In genomic region chr19:21843081-21843480, GRCh38 we compare ENCODE assay signal across 29 cellular contexts. TPM values are rescaled to one million over a fixed set of nuclear protein-coding genes. Genes with fewer than 3 reads are reported as not detected.
DNase-seq lines count a peak whose midpoint lies in the region; ATAC-seq, FAIRE-seq and TF ChIP-seq lines count a peak whose summit lies in the region.
"Had no signal": no experiment of that assay in that cellular context is flagged by ENCODE, and none has a peak within 500 bp of the region (broad histone marks: within the 10 kb centered on the region; RNA-seq: fewer than 3 reads in every experiment).

No MANE protein-coding gene starts in this region.

- H3K36me3 ChIP-seq in IMR-90 (ENCODE audit: control insufficient read depth, insufficient read depth, low read length) = peaks cover 43% of the 10 kb centered on the region
- peaks cover 32% of the 10 kb centered on the region for H3K36me3 ChIP-seq in K562 (ENCODE audit: control insufficient read depth, insufficient read depth, low read length)
- peaks cover 0 to 45% (median 0%) of the 10 kb centered on the region in 3 experiments for H3K36me3 ChIP-seq in naive thymus-derived CD4-positive, alpha-beta T cell (ENCODE audit: control insufficient read depth in 2 of 3, insufficient read depth in 3 of 3, low read length in 3 of 3)
- peaks cover 54% of the 10 kb centered on the region for H3K36me3 ChIP-seq in Karpas-422 (ENCODE audit: insufficient read depth, low read length)

- no peak overlapping the region for H2AK9ac ChIP-seq in IMR-90 (replicated peaks; ENCODE audit: low read depth, low read length, poor library complexity)

- H3K14ac ChIP-seq in IMR-90 (replicated peaks; ENCODE audit: low read depth, low read length) = no peak overlapping the region

- in situ Hi-C loops in IMR-90 (cut with MboI; ENCODE audit: low sequenced_read_pairs) = no loop called here
- in situ Hi-C loops in K562 (cut with MboI) = no loop called here

- H3K27me3 ChIP-seq in IMR-90 (ENCODE audit: control insufficient read depth, insufficient read depth, low read length) (no peaks in the 10 kb centered on the region), K562 (ENCODE audit: control insufficient read depth in 2 of 2, insufficient read depth in 2 of 2, low read length in 2 of 2) (no peaks in the 10 kb centered on the region), Karpas-422 (ENCODE audit: low read length) (no peaks in the 10 kb centered on the region)
- no peaks in the 10 kb centered on the region for H3K27me3 ChIP-seq in naive thymus-derived CD4-positive, alpha-beta T cell (ENCODE audit: control insufficient read depth in 2 of 2, insufficient read depth in 2 of 2, low read length in 2 of 2)
- H3K27me3 ChIP-seq: BE2C, BLaER1 had no signal

- H3K9me3 Mint-ChIP-seq in activated T-cell treated with anti-CD3 and anti-CD28 coated beads, Interleukin-2, amount 50 U/mL, for 72 hours = peaks cover 0 to 3% of the 10 kb centered on the region in 2 donors
- H3K9me3 Mint-ChIP-seq in activated T-cell treated with anti-CD3 and anti-CD28 coated beads, Interleukin-2, amount 50 U/mL, for 24 hours = no peaks in the 10 kb centered on the region
- no peaks in the 10 kb centered on the region for H3K9me3 Mint-ChIP-seq in osteocyte (ENCODE audit: unreplicated experiment)
- peaks cover 0 to 40% (median 0%) of the 10 kb centered on the region in 11 donors for H3K9me3 Mint-ChIP-seq in naive thymus-derived CD4-positive, alpha-beta T cell
- H3K9me3 Mint-ChIP-seq: CD4-positive, alpha-beta memory T cell; CD4-positive, CD25-positive, alpha-beta regulatory T cell; CD8-positive, alpha-beta memory T cell had no signal

- peaks cover 27% of the 10 kb centered on the region for H3K4me1 Mint-ChIP-seq in activated T-cell treated with anti-CD3 and anti-CD28 coated beads, Interleukin-2, amount 50 U/mL, for 72 hours (ENCODE audit: low read depth)
- H3K4me1 Mint-ChIP-seq in activated T-cell treated with anti-CD3 and anti-CD28 coated beads, Interleukin-2, amount 50 U/mL, for 24 hours (ENCODE audit: low read depth) = peaks cover 20% of the 10 kb centered on the region
- H3K4me1 Mint-ChIP-seq in osteocyte (ENCODE audit: unreplicated experiment) = no peaks in the 10 kb centered on the region
- H3K4me1 Mint-ChIP-seq in naive thymus-derived CD4-positive, alpha-beta T cell = peaks cover 0 to 16% (median 6%) of the 10 kb centered on the region in 7 donors
- H3K4me1 Mint-ChIP-seq: CD14-positive monocyte had no signal

- WGBS in IMR-90 (ENCODE audit: extremely low coverage in 2 of 2, insufficient read length in 1 of 2), 2 experiments = no CpG with 5 or more reads among the region's 5 CpGs
- WGBS in K562 (ENCODE audit: insufficient coverage, low coverage, missing lambda C conversion rate) = 35% methylated on average over 5 of the region's 5 CpGs

- POLR2A ChIA-PET in IMR-90 (lab: Charles Lee; ENCODE audit: unreplicated experiment) (no interaction called here), K562 (lab: Yijun Ruan, JAX) (no interaction called here)
- POLR2A ChIA-PET in naive thymus-derived CD4-positive, alpha-beta T cell (lab: Charles Lee) = no interaction called here

- H4K5ac ChIP-seq in IMR-90 (ENCODE audit: low read depth, low read length) = no peak overlapping the region

- H3K9me1 ChIP-seq in IMR-90 (ENCODE audit: insufficient read depth, low read length) (no peaks in the 10 kb centered on the region), K562 (ENCODE audit: control insufficient read depth, insufficient read depth, low read length) (no peaks in the 10 kb centered on the region)

- H3K18ac ChIP-seq in IMR-90 (ENCODE audit: low read depth, low read length) = no peak overlapping the region

- H3K79me1 ChIP-seq in IMR-90 (ENCODE audit: low read depth in 1 of 2, low read length in 2 of 2) = peaks cover 6 to 21% of the 10 kb centered on the region in 2 experiments; a peak in 3 of 4 replicates

- ATAC-seq in activated T-cell treated with anti-CD3 and anti-CD28 coated beads, Interleukin-2, amount 50 U/mL, for 72 hours (replicated peaks in 1 of 2) = peak; percentile 24 to 39
- no peak for ATAC-seq in IMR-90 (ENCODE audit: low read depth)
- ATAC-seq in K562 = no peak
- no peak for ATAC-seq in GM21360 (IDR thresholded peaks at IDR 0.05; ENCODE audit: unreplicated experiment)
- no peak for ATAC-seq in naive thymus-derived CD4-positive, alpha-beta T cell
- ATAC-seq: GM12878 had no signal

- FAIRE-seq in K562 (lab: Jason Lieb, UNC) = no peak
- FAIRE-seq: A204.1, GM12878, GM12892, GM18507 had no signal

- no peak overlapping the region for H2BK20ac ChIP-seq in IMR-90 (ENCODE audit: low read depth, low read length)

- H3K36me3 Mint-ChIP-seq in activated T-cell treated with anti-CD3 and anti-CD28 coated beads, Interleukin-2, amount 50 U/mL, for 72 hours (ENCODE audit: insufficient read depth in 2 of 2) = peaks cover 30 to 49% of the 10 kb centered on the region in 2 donors
- H3K36me3 Mint-ChIP-seq in activated T-cell treated with anti-CD3 and anti-CD28 coated beads, Interleukin-2, amount 50 U/mL, for 24 hours (ENCODE audit: low read depth) = peaks cover 95% of the 10 kb centered on the region
- peaks cover 41% of the 10 kb centered on the region for H3K36me3 Mint-ChIP-seq in osteocyte (ENCODE audit: unreplicated experiment)
- H3K36me3 Mint-ChIP-seq in naive thymus-derived CD4-positive, alpha-beta T cell = peaks cover 6 to 88% (median 54%) of the 10 kb centered on the region in 5 donors

- no peak overlapping the region for H2AK5ac ChIP-seq in IMR-90 (ENCODE audit: low read depth, low read length)

- no peak for TF ChIP-seq RAD21 in IMR-90 (IDR thresholded peaks at IDR 0.05; ENCODE audit: low read length)
- no peak for TF ChIP-seq RAD21 in K562 (CRISPR knock-in tag; conservative IDR thresholded peaks at IDR 0.05 in 1 of 2, IDR thresholded peaks at IDR 0.05 in 1 of 2)

- H3K4me2 ChIP-seq in IMR-90 (ENCODE audit: low read depth, low read length) (no peak overlapping the region), K562 (ENCODE audit: insufficient read depth, low read length) (no peak overlapping the region), Karpas-422 (ENCODE audit: low read depth, low read length, poor library complexity, severe bottlenecking) (no peak overlapping the region)
- H3K4me2 ChIP-seq: BLaER1 had no signal

- no peak overlapping the region for H4K91ac ChIP-seq in IMR-90 (ENCODE audit: insufficient read depth, low read depth, low read length)

- no peak for TF ChIP-seq CTCF in IMR-90 (conservative IDR thresholded peaks at IDR 0.05; ENCODE audit: low read depth, low read length)
- no peak for TF ChIP-seq CTCF in K562 (IDR thresholded peaks at IDR 0.05 in 2 of 3, conservative IDR thresholded peaks at IDR 0.05 in 1 of 3; ENCODE audit: insufficient read depth in 2 of 3, low read depth in 1 of 3, low read length in 3 of 3)
- no peak for TF ChIP-seq CTCF in osteocyte (IDR thresholded peaks at IDR 0.05)

- TF ChIP-seq POLR2A in IMR-90 (IDR thresholded peaks at IDR 0.05; ENCODE audit: low read depth, low read length) = no peak
- no peak for TF ChIP-seq POLR2A in K562 (conservative IDR thresholded peaks at IDR 0.05)

- H3K27me3 Mint-ChIP-seq in activated T-cell treated with anti-CD3 and anti-CD28 coated beads, Interleukin-2, amount 50 U/mL, for 72 hours (ENCODE audit: low read depth) = no peaks in the 10 kb centered on the region
- no peaks in the 10 kb centered on the region for H3K27me3 Mint-ChIP-seq in activated T-cell treated with anti-CD3 and anti-CD28 coated beads, Interleukin-2, amount 50 U/mL, for 24 hours
- H3K27me3 Mint-ChIP-seq in osteocyte (ENCODE audit: unreplicated experiment) = no peaks in the 10 kb centered on the region
- no peaks in the 10 kb centered on the region for H3K27me3 Mint-ChIP-seq in naive thymus-derived CD4-positive, alpha-beta T cell
- H3K27me3 Mint-ChIP-seq: CD4-positive, alpha-beta memory T cell; CD4-positive, CD25-positive, alpha-beta regulatory T cell had no signal

- no peaks in the 10 kb centered on the region for H4K20me1 ChIP-seq in IMR-90 (ENCODE audit: insufficient read depth, low read length)
- no peaks in the 10 kb centered on the region for H4K20me1 ChIP-seq in K562 (replicated peaks; ENCODE audit: control insufficient read depth, insufficient read depth, low read length)
- H4K20me1 ChIP-seq in Karpas-422 (ENCODE audit: insufficient read depth, low read depth, low read length) = no peaks in the 10 kb centered on the region

- no peak overlapping the region for H3K27ac ChIP-seq in IMR-90 (ENCODE audit: insufficient read depth, low read length)
- H3K27ac ChIP-seq in K562 (ENCODE audit: extremely low read depth, low read depth, low read length) = no peak overlapping the region
- H3K27ac ChIP-seq in naive thymus-derived CD4-positive, alpha-beta T cell (ENCODE audit: low read depth, low read length) = no peak overlapping the region
- no peak overlapping the region for H3K27ac ChIP-seq in Karpas-422 (ENCODE audit: low read length)
- H3K27ac ChIP-seq: BLaER1 had no signal

- no peak overlapping the region for H3K4me3 ChIP-seq in IMR-90 (ENCODE audit: insufficient read depth, low read depth, low read length)
- no peak overlapping the region for H3K4me3 ChIP-seq in K562
- no peak overlapping the region for H3K4me3 ChIP-seq in naive thymus-derived CD4-positive, alpha-beta T cell (ENCODE audit: low read length)
- H3K4me3 ChIP-seq in Karpas-422 (ENCODE audit: low read length) = no peak overlapping the region
- H3K4me3 ChIP-seq: BLaER1, GM12878 had no signal

- H3K23ac ChIP-seq in IMR-90 (ENCODE audit: low read depth, low read length) = no peak overlapping the region

- no peaks in the 10 kb centered on the region; the same call in 2 of the 3 replicates for H3K79me2 ChIP-seq in K562 (ENCODE audit: control insufficient read depth, insufficient read depth, low read length)
- peaks cover 8% of the 10 kb centered on the region; the same call in 1 of the 2 replicates for H3K79me2 ChIP-seq in Karpas-422 (ENCODE audit: low read length)

- dilution Hi-C loops in IMR-90 (cut with HindIII; ENCODE audit: low sequenced_read_pairs, unreplicated experiment) = no loop called here

- no peak overlapping the region for H2BK15ac ChIP-seq in IMR-90 (ENCODE audit: low read depth, low read length)

- no peak for TF ChIP-seq EP300 in K562 (IDR thresholded peaks at IDR 0.05; ENCODE audit: low read length)

- BruUV-seq in IMR-90 (replicated peaks; lab: Mats Ljungman, UMichigan) = no TSS peak
- BruUV-seq in K562 (replicated peaks; lab: Mats Ljungman, UMichigan) = no TSS peak

- H3K4me1 ChIP-seq in IMR-90 (ENCODE audit: control insufficient read depth, insufficient read depth, low read length) (no peaks in the 10 kb centered on the region), K562 (replicated peaks in 1 of 2; ENCODE audit: control insufficient read depth in 2 of 2, insufficient read depth in 2 of 2, low read length in 2 of 2) (no peaks in the 10 kb centered on the region), Karpas-422 (ENCODE audit: low read length) (no peaks in the 10 kb centered on the region)
- H3K4me1 ChIP-seq in naive thymus-derived CD4-positive, alpha-beta T cell (ENCODE audit: control insufficient read depth in 2 of 2, insufficient read depth in 2 of 2, low read length in 2 of 2) = no peaks in the 10 kb centered on the region
- H3K4me1 ChIP-seq: BE2C, BLaER1 had no signal

- no peak overlapping the region for H4K8ac ChIP-seq in IMR-90 (ENCODE audit: low read depth in 2 of 2, low read length in 2 of 2)

- CTCF ChIA-PET in IMR-90 (lab: Yijun Ruan, JAX) (no interaction called here), K562 (lab: Yijun Ruan, JAX; ENCODE audit: low intra/inter-chr PET ratio) (no interaction called here)
- CTCF ChIA-PET in naive thymus-derived CD4-positive, alpha-beta T cell (lab: Charles Lee) = no interaction called here

- H3K9me3 ChIP-seq in IMR-90 (ENCODE audit: control insufficient read depth, insufficient read depth, low read length) = no peaks in the 10 kb centered on the region; the same call in 1 of the 2 replicates
- no peaks in the 10 kb centered on the region for H3K9me3 ChIP-seq in K562 (replicated peaks; ENCODE audit: control insufficient read depth, insufficient read depth, low read depth, low read length)
- H3K9me3 ChIP-seq in naive thymus-derived CD4-positive, alpha-beta T cell (ENCODE audit: control insufficient read depth in 2 of 3, low read length in 3 of 3) = no peaks in the 10 kb centered on the region
- no peaks in the 10 kb centered on the region for H3K9me3 ChIP-seq in Karpas-422 (ENCODE audit: low read length)
- H3K9me3 ChIP-seq: BE2C had no signal

- no peak overlapping the region for H3K4ac ChIP-seq in IMR-90 (ENCODE audit: low read depth, low read length)

- no peak overlapping the region for H3K4me3 Mint-ChIP-seq in activated T-cell treated with anti-CD3 and anti-CD28 coated beads, Interleukin-2, amount 50 U/mL, for 72 hours
- H3K4me3 Mint-ChIP-seq in activated T-cell treated with anti-CD3 and anti-CD28 coated beads, Interleukin-2, amount 50 U/mL, for 24 hours = no peak overlapping the region
- H3K4me3 Mint-ChIP-seq in osteocyte (ENCODE audit: unreplicated experiment) = no peak overlapping the region
- no peak overlapping the region for H3K4me3 Mint-ChIP-seq in naive thymus-derived CD4-positive, alpha-beta T cell
- H3K4me3 Mint-ChIP-seq: CD14-positive monocyte; CD4-positive, alpha-beta memory T cell; CD4-positive, CD25-positive, alpha-beta regulatory T cell; CD8-positive, alpha-beta memory T cell had no signal

- intact Hi-C loops in IMR-90 (cut with micrococcal nuclease) (no loop called here), K562 (cut with micrococcal nuclease) (no loop called here)
- intact Hi-C loops in naive thymus-derived CD4-positive, alpha-beta T cell (cut with micrococcal nuclease) = no loop called here

- H2AFZ ChIP-seq in IMR-90 (replicated peaks; ENCODE audit: low read length, poor library complexity) = no peak overlapping the region
- no peak overlapping the region for H2AFZ ChIP-seq in K562 (ENCODE audit: low read depth, low read length)
- no peak overlapping the region for H2AFZ ChIP-seq in Karpas-422 (ENCODE audit: low read length)

- DNase-seq in activated T-cell treated with anti-CD3 and anti-CD28 coated beads, Interleukin-2, amount 50 U/mL, for 72 hours = no peak
- no peak for DNase-seq in activated T-cell treated with anti-CD3 and anti-CD28 coated beads, Interleukin-2, amount 50 U/mL, for 24 hours
- DNase-seq in IMR-90 = no peak
- no peak for DNase-seq in K562 (ENCODE audit: extremely low read depth in 1 of 4, low spot score in 3 of 4)
- DNase-seq in osteocyte (ENCODE audit: extremely low spot score, unreplicated experiment) = peak; percentile 36
- DNase-seq in naive thymus-derived CD4-positive, alpha-beta T cell = no peak
- DNase-seq in Karpas-422 = no peak
- DNase-seq: 8988T; ACHN; BE2C; C1 segment of cervical spinal cord; CD4-positive, alpha-beta memory T cell; CD4-positive, CD25-positive, alpha-beta regulatory T cell; CD8-positive, alpha-beta memory T cell; COR-L47; DMS 273 treated with DMSO at 0.1 percent for 48 hours; DMS153; DMS53; DMS79; DND-41; EL; GDM1 had no signal

- no peak overlapping the region for H2BK5ac ChIP-seq in IMR-90 (ENCODE audit: low read depth, low read length, poor library complexity, severe bottlenecking)

- H3K27ac Mint-ChIP-seq in activated T-cell treated with anti-CD3 and anti-CD28 coated beads, Interleukin-2, amount 50 U/mL, for 72 hours = no peak overlapping the region
- H3K27ac Mint-ChIP-seq in activated T-cell treated with anti-CD3 and anti-CD28 coated beads, Interleukin-2, amount 50 U/mL, for 24 hours = no peak overlapping the region
- no peak overlapping the region for H3K27ac Mint-ChIP-seq in osteocyte (ENCODE audit: unreplicated experiment)
- H3K27ac Mint-ChIP-seq in naive thymus-derived CD4-positive, alpha-beta T cell = peak overlapping the region in 1 of 9 donors; percentile 21
- H3K27ac Mint-ChIP-seq: CD14-positive monocyte; CD4-positive, alpha-beta memory T cell; CD4-positive, CD25-positive, alpha-beta regulatory T cell had no signal

- no peaks in the 10 kb centered on the region for H3K9me2 ChIP-seq in Karpas-422 (replicated peaks; ENCODE audit: insufficient read depth, low read length)

- H3K9ac ChIP-seq in IMR-90 (ENCODE audit: low read depth, low read length) (no peak overlapping the region), K562 (ENCODE audit: insufficient read depth in 1 of 2, low read depth in 2 of 2, low read length in 2 of 2) (no peak overlapping the region), Karpas-422 (ENCODE audit: low read length) (no peak overlapping the region)
- H3K9ac ChIP-seq: BLaER1 had no signal

- H3K56ac ChIP-seq in IMR-90 (ENCODE audit: extremely low read depth, insufficient read depth, low read length) = no peak overlapping the region

- H2BK120ac ChIP-seq in IMR-90 (ENCODE audit: low read depth, low read length) = no peak overlapping the region

RNA-seq across cellular contexts. Expression of gene ZNF43, which starts 7.1 kb away (rescaled TPM):
- 10 to 100 TPM; 35.5 to 39.8 TPM for total RNA-seq in activated T-cell treated with anti-CD3 and anti-CD28 coated beads, Interleukin-2, amount 50 U/mL, for 72 hours
- total RNA-seq in IMR-90 (2012; rRNA removed) (8.8 and 10.6 TPM in 2 replicates), K562 (2014; rRNA removed) (9.0 and 9.2 TPM in 2 replicates), K562 (2014; rRNA removed; fragmentation: Illumina TruSeq; extraction: Trizol) (18.6 and 20.3 TPM in 2 replicates), K562 (2015; rRNA removed; fragmentation: Illumina TruSeq; extraction: Trizol) (15.5 and 16.6 TPM in 2 replicates), K562 (2021) (13.4 and 14.1 TPM in 2 replicates), osteocyte (16.0 and 17.7 TPM in 2 replicates)
- polyA plus RNA-seq in IMR-90 (2012; rRNA removed) (1.9 and 2.9 TPM in 2 replicates), K562 (2011; rRNA removed) (0.93 and 4.2 TPM in 2 replicates), K562 (2014; fragmentation: Illumina TruSeq; extraction: Trizol) (8.3 and 10.6 TPM in 2 replicates), K562 (2014; fragmentation: Nextera tagmentation; extraction: Ambion mirVana) (1 to 10 TPM; 3.6 to 5.7 TPM), K562 (2014; rRNA removed) (6.3 and 8.7 TPM in 2 replicates)
- polyA plus RNA-seq in IMR-90 (2012; cell fraction: cytosol; rRNA removed) = 0.55 and 1.1 TPM in 2 replicates
- 1.8 and 8.4 TPM in 2 replicates for polyA plus RNA-seq in IMR-90 (2012; cell fraction: nucleus; rRNA removed; ENCODE audit: low replicate concordance)
- total RNA-seq in K562 (2011; cell fraction: chromatin; rRNA removed; ENCODE audit: low replicate concordance) = 27.0 and 39.7 TPM in 2 replicates
- 21.2 and 28.3 TPM in 2 replicates for total RNA-seq in K562 (2011; cell fraction: nucleolus; rRNA removed)
- total RNA-seq in K562 (2011; cell fraction: nucleoplasm; rRNA removed) = 46.9 and 60.7 TPM in 2 replicates
- 0.44 and 1.0 TPM in 2 replicates for polyA plus RNA-seq in K562 (2011; cell fraction: cytosol; rRNA removed)
- 1.1 and 5.7 TPM in 2 replicates for polyA plus RNA-seq in K562 (2011; cell fraction: nucleus; rRNA removed)
- 4.5 and 7.5 TPM in 2 replicates for polyA plus RNA-seq in K562 (2012)
- polyA minus RNA-seq in K562 (2011; rRNA and poly(A)+ RNA removed) = 2.9 and 10.8 TPM in 2 replicates
- polyA minus RNA-seq in K562 (2011; cell fraction: cytosol; rRNA and poly(A)+ RNA removed) = 0.27 and 3.9 TPM in 2 replicates
- polyA minus RNA-seq in K562 (2011; cell fraction: nucleus; rRNA and poly(A)+ RNA removed) = 1.8 and 3.9 TPM in 2 replicates
- 10 to 100 TPM; 20.5 to 39.3 (median 36.2) TPM for total RNA-seq in naive thymus-derived CD4-positive, alpha-beta T cell
- polyA plus RNA-seq in naive thymus-derived CD4-positive, alpha-beta T cell = 10 to 100 TPM; 13.4 to 24.3 TPM
- total RNA-seq in Karpas-422 (2014; rRNA removed; shearing (Covaris generic); ENCODE audit: low replicate concordance) = 10.6 and 35.2 TPM in 2 replicates

Comparison
In these comparisons a context has a peak if more than half of its experiments do, and no peak if none do; other contexts are left out.
1. ATAC-seq: peak in activated T-cell treated with anti-CD3 and anti-CD28 coated beads, Interleukin-2, amount 50 U/mL, for 72 hours (2 of 2); none in IMR-90 (single experiment), K562 (single experiment), GM21360 (single experiment) and naive thymus-derived CD4-positive, alpha-beta T cell (single experiment).